11 cellular contexts compared by ENCODE assay signal in the genomic region with DNA sequence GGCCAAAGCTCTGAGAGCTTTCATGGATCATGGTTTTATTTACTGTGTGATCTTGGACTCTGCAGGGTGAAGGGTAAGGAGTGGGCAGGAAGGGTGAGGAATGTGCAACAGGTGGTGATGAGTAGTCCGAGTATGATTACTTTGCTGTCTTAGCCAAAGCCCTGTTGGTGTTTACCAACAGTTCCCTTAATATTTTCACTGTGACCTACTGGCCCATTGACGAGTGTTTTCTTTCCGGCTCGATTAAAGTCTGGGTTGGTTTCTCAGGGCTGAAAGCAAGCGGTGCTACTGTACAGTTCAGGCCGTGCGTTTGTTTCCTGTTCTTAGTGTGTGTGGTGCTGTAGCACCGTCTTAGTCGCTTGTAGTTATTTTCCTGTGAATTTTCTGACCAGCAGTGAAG. TPM values are rescaled to one million over a fixed set of nuclear protein-coding genes. Genes with fewer than 3 reads are reported as not detected.
A peak's percentile ranks its signal among the peaks of the same experiment; 100 is the strongest.
DNase-seq lines count a peak whose midpoint lies in the region; ATAC-seq lines count a peak whose summit lies in the region.
"Had no signal": no experiment of that assay in that cellular context is flagged by ENCODE, and none has a peak within 500 bp of the region (broad histone marks: within the 10 kb centered on the region; RNA-seq: fewer than 3 reads in every experiment).

No MANE protein-coding gene starts in this region.

- H3K27ac Mint-ChIP-seq in stimulated activated effector memory CD8-positive, alpha-beta T cell treated with anti-CD3 and anti-CD28 coated beads, Interleukin-12 subunit alpha, Interleukin-12 subunit beta, amount 100 ng/mL, for 72 hours: no peak overlapping the region
- H3K27ac Mint-ChIP-seq: activated CD4-positive, alpha-beta memory T cell treated with anti-CD3 and anti-CD28 coated beads, Interleukin-2, amount 10 ng/mL, durations not matched to agents 7 days and 5 days had no signal

- H3K27me3 ChIP-seq in H7 (ENCODE audit: control insufficient read depth, insufficient read depth, low read length): no peaks in the 10 kb centered on the region; the same call in 1 of the 2 replicates

- ATAC-seq in HG03460 (IDR thresholded peaks at IDR 0.05; ENCODE audit: unreplicated experiment): peak; percentile 29
- peak; percentile 25 for ATAC-seq in stimulated activated effector memory CD8-positive, alpha-beta T cell treated with anti-CD3 and anti-CD28 coated beads, Interleukin-12 subunit alpha, Interleukin-12 subunit beta, amount 100 ng/mL, for 72 hours
- no peak for ATAC-seq in GM21423 (IDR thresholded peaks at IDR 0.05; ENCODE audit: unreplicated experiment)
- ATAC-seq: K562 had no signal

- H3K36me3 ChIP-seq in H7 (replicated peaks; ENCODE audit: control insufficient read depth, insufficient read depth, low read length): no peaks in the 10 kb centered on the region

- no peak overlapping the region for H3K4me3 Mint-ChIP-seq in stimulated activated effector memory CD8-positive, alpha-beta T cell treated with anti-CD3 and anti-CD28 coated beads, Interleukin-12 subunit alpha, Interleukin-12 subunit beta, amount 100 ng/mL, for 72 hours
- H3K4me3 Mint-ChIP-seq: activated CD4-positive, alpha-beta memory T cell treated with anti-CD3 and anti-CD28 coated beads, Interleukin-2, amount 10 ng/mL, durations not matched to agents 7 days and 5 days had no signal

- DNase-seq in NCI-H1105 treated with DMSO at 0.1 percent for 48 hours (lab: John Stamatoyannopoulos, UW) (peak; percentile 22), NCI-H1105 (lab: John Stamatoyannopoulos, UW) (no peak), fibroblast of gingiva (ENCODE audit: low read depth) (peak; percentile 26), globus pallidus (ENCODE audit: low spot score) (no peak), H7 (no peak)
- no peak for DNase-seq in stimulated activated effector memory CD8-positive, alpha-beta T cell treated with anti-CD3 and anti-CD28 coated beads, Interleukin-12 subunit alpha, Interleukin-12 subunit beta, amount 100 ng/mL, for 72 hours (ENCODE audit: low spot score in 2 of 2)
- DNase-seq: activated CD4-positive, alpha-beta memory T cell treated with anti-CD3 and anti-CD28 coated beads, Interleukin-2, amount 10 ng/mL, durations not matched to agents 7 days and 5 days; kidney had no signal

- H3K36me3 Mint-ChIP-seq in stimulated activated effector memory CD8-positive, alpha-beta T cell treated with anti-CD3 and anti-CD28 coated beads, Interleukin-12 subunit alpha, Interleukin-12 subunit beta, amount 100 ng/mL, for 72 hours: no peaks in the 10 kb centered on the region

- H3K4me1 Mint-ChIP-seq in stimulated activated effector memory CD8-positive, alpha-beta T cell treated with anti-CD3 and anti-CD28 coated beads, Interleukin-12 subunit alpha, Interleukin-12 subunit beta, amount 100 ng/mL, for 72 hours: no peaks in the 10 kb centered on the region

- H3K9me3 Mint-ChIP-seq in stimulated activated effector memory CD8-positive, alpha-beta T cell treated with anti-CD3 and anti-CD28 coated beads, Interleukin-12 subunit alpha, Interleukin-12 subunit beta, amount 100 ng/mL, for 72 hours: peaks cover 4% of the 10 kb centered on the region
- H3K9me3 Mint-ChIP-seq: activated CD4-positive, alpha-beta memory T cell treated with anti-CD3 and anti-CD28 coated beads, Interleukin-2, amount 10 ng/mL, durations not matched to agents 7 days and 5 days had no signal

- H3K4me3 ChIP-seq in H7 (ENCODE audit: insufficient read depth, low read depth, low read length): no peak overlapping the region
- H3K4me3 ChIP-seq: K562 had no signal

RNA-seq across cellular contexts. Expression of a gene that starts 2.6 kb away (rescaled TPM):
- 1.2 and 4.5 TPM in 2 replicates for total RNA-seq in H7 (2014; rRNA removed; shearing (Covaris generic))
- total RNA-seq: activated CD4-positive, alpha-beta memory T cell treated with anti-CD3 and anti-CD28 coated beads, Interleukin-2, amount 10 ng/mL, durations not matched to agents 7 days and 5 days had no signal

Comparison
In these comparisons a context has a peak if more than half of its experiments do, and no peak if none do; other contexts are left out.
1. DNase-seq: peak in NCI-H1105 treated with DMSO at 0.1 percent for 48 hours (single experiment) and fibroblast of gingiva (single experiment); none in NCI-H1105 (single experiment), stimulated activated effector memory CD8-positive, alpha-beta T cell treated with anti-CD3 and anti-CD28 coated beads, Interleukin-12 subunit alpha, Interleukin-12 subunit beta, amount 100 ng/mL, for 72 hours (0 of 2), globus pallidus (single experiment) and H7 (single experiment).